Comparison of ENCODE assay signal across 21 cellular contexts in genomic region chr2:203462308-203462707, GRCh38.
DNase-seq lines count a peak whose midpoint lies in the region; ATAC-seq, FAIRE-seq and TF ChIP-seq lines count a peak whose summit lies in the region.
"Had no signal": no experiment of that assay in that cellular context is flagged by ENCODE, and none has a peak within 500 bp of the region (broad histone marks: within the 10 kb centered on the region; RNA-seq: fewer than 3 reads in every experiment).

No MANE protein-coding gene starts in this region.

- CTCF ChIA-PET in SK-N-SH (lab: Yijun Ruan, JAX), result interaction anchor here (2.0 kb wide), 1 partner anchor 9 kb away, joined by 10 read pairs; no protein-coding TSS in a partner anchor

- H3K27me3 ChIP-seq in SK-N-SH (ENCODE audit: insufficient read depth), result no peaks in the 10 kb centered on the region
- no peaks in the 10 kb centered on the region for H3K27me3 ChIP-seq in adipocyte (replicated peaks; ENCODE audit: control insufficient read depth, insufficient read depth, low read length)
- H3K27me3 ChIP-seq: BE2C, SJSA1 had no signal

- no peak overlapping the region for H3K4me2 ChIP-seq in SK-N-SH

- TF ChIP-seq POLR2A in H54 (IDR thresholded peaks at IDR 0.05; ENCODE audit: low read depth, low read length), result no peak

- no peaks in the 10 kb centered on the region for H3K9me3 ChIP-seq in SK-N-SH
- H3K9me3 ChIP-seq in adipocyte (ENCODE audit: control insufficient read depth, low read length), result no peaks in the 10 kb centered on the region
- H3K9me3 ChIP-seq: BE2C, Caco-2, SJSA1 had no signal

- 98% methylated on average over 1 of the region's 1 CpG for WGBS in SK-N-SH (ENCODE audit: low lambda C conversion rate)

- DNase-seq in SK-N-SH (no peak), adipocyte (ENCODE audit: low read depth) (peak; percentile 54), frontal cortex (ENCODE audit: low spot score in 2 of 2) (no peak), activated gamma-delta T cell treated with Interleukin-2 at 50 U/mL for 16 hours (no peak), posterior cingulate gyrus (no peak), H54 (ENCODE audit: insufficient read length, low spot score) (no peak)
- DNase-seq: BE2C; Caco-2; CD4-positive, alpha-beta T cell; GF-D8; GOT3; Kasumi-1; NCI-H1092 treated with DMSO at 0.1 percent for 48 hours; NCI-H2081 treated with DMSO at 0.1 percent for 48 hours had no signal

- peaks cover 19% of the 10 kb centered on the region for H3F3A ChIP-seq in SK-N-SH (replicated peaks; ENCODE audit: insufficient read depth)

- peaks cover 9% of the 10 kb centered on the region for H3K79me2 ChIP-seq in SK-N-SH (ENCODE audit: insufficient read depth)

- H2AFZ ChIP-seq in SK-N-SH (ENCODE audit: low read depth), result no peak overlapping the region

- H3K4me1 ChIP-seq in SK-N-SH (ENCODE audit: control insufficient read depth in 1 of 2, insufficient read depth in 2 of 2, low read depth in 1 of 2, low read length in 1 of 2) (peaks cover 6 to 26% of the 10 kb centered on the region in 2 experiments; a peak in 3 of 4 replicates), adipocyte (ENCODE audit: control insufficient read depth, insufficient read depth, low read length) (peaks cover 17% of the 10 kb centered on the region)
- H3K4me1 ChIP-seq: Caco-2 had no signal

- ATAC-seq in SK-N-SH treated with all-trans-retinoic acid at 6 μM for 48 hours (no peak), HG02885 (IDR thresholded peaks at IDR 0.05; ENCODE audit: poor library complexity, unreplicated experiment) (no peak)
- ATAC-seq: GM12878, Panc1 had no signal

- TF ChIP-seq CTCF in SK-N-SH (IDR thresholded peaks at IDR 0.05), result no peak

- FAIRE-seq in frontal cortex (lab: Jason Lieb, UNC), result peak; percentile 48
- no peak for FAIRE-seq in H54 (lab: Jason Lieb, UNC)
- FAIRE-seq: GM12878, GM19239 had no signal

- no peak overlapping the region for H3K9ac ChIP-seq in SK-N-SH
- no peak overlapping the region for H3K9ac ChIP-seq in adipocyte (ENCODE audit: low read length)

- H3K4me3 ChIP-seq in SK-N-SH (ENCODE audit: low read depth in 2 of 2, low read length in 1 of 2) (no peak overlapping the region), adipocyte (ENCODE audit: low read length) (no peak overlapping the region)
- H3K4me3 ChIP-seq: GM12878, SJSA1 had no signal

- TF ChIP-seq EP300 in SK-N-SH (IDR thresholded peaks at IDR 0.05; ENCODE audit: borderline replicate concordance in 1 of 2, low read depth in 1 of 2, low read length in 1 of 2), result no peak

- H3K27ac ChIP-seq in SK-N-SH (ENCODE audit: low read depth in 2 of 2, low read length in 1 of 2), result peak overlapping the region; percentile 13 to 93; a peak in 3 of 4 replicates
- H3K27ac ChIP-seq: 22Rv1, SJSA1 had no signal

- no peaks in the 10 kb centered on the region for H3K9me2 ChIP-seq in SK-N-SH

- H3K36me3 ChIP-seq in SK-N-SH (replicated peaks in 1 of 2; ENCODE audit: control insufficient read depth in 1 of 2, insufficient read depth in 2 of 2, low read length in 1 of 2) (peaks cover 26 to 45% of the 10 kb centered on the region in 2 experiments), adipocyte (ENCODE audit: control insufficient read depth, insufficient read depth, low read length, severe bottlenecking) (peaks cover 38% of the 10 kb centered on the region)

- H4K20me1 ChIP-seq in SK-N-SH (ENCODE audit: insufficient read depth), result no peaks in the 10 kb centered on the region

- TF ChIP-seq RAD21 in SK-N-SH (IDR thresholded peaks at IDR 0.05; ENCODE audit: low read length), result no peak

- intact Hi-C loops in posterior cingulate gyrus (cut with DNase I), result no loop called here

- POLR2A ChIA-PET in SK-N-SH (lab: Yijun Ruan, JAX), result no interaction called here

TF ChIP-seq in SK-N-SH, 30 proteins besides CTCF, POLR2A, EP300 and RAD21:
- no peak for TF ChIP-seq FOSL2 (IDR thresholded peaks at IDR 0.05; ENCODE audit: borderline replicate concordance, low read depth)
- TF ChIP-seq RFX5 (IDR thresholded peaks at IDR 0.05; ENCODE audit: low read length), result no peak
- no peak for TF ChIP-seq MEF2A (IDR thresholded peaks at IDR 0.05; ENCODE audit: borderline replicate concordance, low read depth)

TF ChIP-seq in SK-N-SH treated with all-trans-retinoic acid at 6 μM for 48 hours, 23 proteins besides CTCF, POLR2A, EP300 and RAD21:
- no peak for TF ChIP-seq CSDC2 (CRISPR knock-in tag; IDR thresholded peaks at IDR 0.05)
- no peak for TF ChIP-seq ISL1 (CRISPR knock-in tag; IDR thresholded peaks at IDR 0.05)
- no peak for TF ChIP-seq CREB5 (CRISPR knock-in tag; IDR thresholded peaks at IDR 0.05; ENCODE audit: low read depth)
